ENCODE assay signal across 8 cellular contexts in the genomic region with DNA sequence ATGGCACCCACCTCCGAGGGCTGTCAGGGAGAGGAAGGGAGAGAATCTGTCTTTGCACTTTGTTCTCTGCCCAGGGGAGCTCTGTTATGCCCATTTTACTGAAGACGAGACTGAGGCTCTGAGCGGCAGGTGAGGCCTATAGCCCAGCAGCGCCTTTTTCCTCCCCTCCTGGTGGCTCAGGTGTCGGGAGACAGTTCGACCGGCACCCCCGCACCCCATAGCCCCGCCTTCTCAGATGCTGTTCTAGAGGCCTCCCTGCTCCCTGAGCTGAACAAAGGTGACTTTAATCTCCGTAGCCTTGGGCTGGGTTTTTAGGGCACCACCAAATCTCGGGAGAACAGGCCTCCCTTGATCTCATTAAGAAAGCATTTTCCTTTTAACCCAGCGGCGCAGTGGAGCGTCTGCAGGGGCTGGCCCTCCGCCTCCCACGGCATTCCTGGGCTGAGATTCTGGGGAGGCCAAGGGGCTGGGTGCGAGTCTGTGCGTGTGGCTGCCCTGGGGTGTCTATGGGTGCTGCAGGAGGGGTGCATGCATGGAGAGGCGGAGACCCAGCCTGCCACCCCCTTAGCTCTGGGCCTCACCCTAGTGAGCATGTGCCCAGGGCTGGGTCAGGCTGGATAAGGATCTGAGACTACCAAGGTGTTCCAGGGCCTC. TPM values are rescaled to one million over a fixed set of nuclear protein-coding genes. Genes with fewer than 3 reads are reported as not detected.
DNase-seq lines count a peak whose midpoint lies in the region; ATAC-seq and TF ChIP-seq lines count a peak whose summit lies in the region.

No MANE protein-coding gene starts in this region.

- no peaks in the 10 kb centered on the region for H3K27me3 ChIP-seq in CD4-positive, alpha-beta T cell (ENCODE audit: control insufficient read depth, insufficient read depth, low read length)
- no peaks in the 10 kb centered on the region for H3K27me3 ChIP-seq in testis

- TF ChIP-seq CTCF in CD4-positive, alpha-beta T cell (IDR thresholded peaks at IDR 0.05), result no peak
- no peak for TF ChIP-seq CTCF in testis (IDR thresholded peaks at IDR 0.05)

- H3K36me3 Mint-ChIP-seq in CD4-positive, alpha-beta T cell (ENCODE audit: low read depth), result peaks cover 54% of the 10 kb centered on the region

- CTCF ChIA-PET in CD4-positive, alpha-beta T cell (lab: Charles Lee), result interaction anchor here (1.5 kb wide), 1 partner anchor 54 kb away, joined by 5 read pairs; no protein-coding TSS in a partner anchor

- no peak for TF ChIP-seq POLR2A in testis (IDR thresholded peaks at IDR 0.05)

- H3K4me3 ChIP-seq in testis, result no peak overlapping the region

- H3K4me1 ChIP-seq in testis, result peaks cover 48% of the 10 kb centered on the region

- H3K9me3 Mint-ChIP-seq in CD4-positive, alpha-beta T cell, result no peaks in the 10 kb centered on the region

- H3K27me3 Mint-ChIP-seq in CD4-positive, alpha-beta T cell, result no peaks in the 10 kb centered on the region

- ATAC-seq in CD4-positive, alpha-beta T cell (ENCODE audit: poor library complexity), result peak; percentile 3
- peak; percentile 23 for ATAC-seq in left colon
- no peak for ATAC-seq in GM18858 (IDR thresholded peaks at IDR 0.05; ENCODE audit: unreplicated experiment)
- no peak for ATAC-seq in GM18861 (IDR thresholded peaks at IDR 0.05; ENCODE audit: unreplicated experiment)

- peak overlapping the region; percentile 95 for H3K4me3 Mint-ChIP-seq in CD4-positive, alpha-beta T cell

- H3K9me3 ChIP-seq in CD4-positive, alpha-beta T cell (ENCODE audit: control insufficient read depth, low read length), result no peaks in the 10 kb centered on the region
- H3K9me3 ChIP-seq in testis, result no peaks in the 10 kb centered on the region

- H3K36me3 ChIP-seq in testis (ENCODE audit: low read depth, missing control alignments), result no peaks in the 10 kb centered on the region

- intact Hi-C loops in CD4-positive, alpha-beta T cell (cut with DNase I, micrococcal nuclease), result loop anchor here (1.0 to 10.0 kb wide), 6 partner anchors 7 to 1288 kb away; partner anchors contain the start of genes GRIFIN (in 1 of the 2), SNX8 (in 1 of the 2), TTYH3 (in 1 of the 2) and UNCX (in 1 of the 2)
- intact Hi-C loops in left colon (cut with DNase I, micrococcal nuclease), result no loop called here
- intact Hi-C loops in testis (cut with DNase I; ENCODE audit: low total_unique reads), result no loop called here

- H3K4me1 Mint-ChIP-seq in CD4-positive, alpha-beta T cell (ENCODE audit: low read depth), result peaks cover 56% of the 10 kb centered on the region

- no peak for TF ChIP-seq EP300 in Ishikawa (IDR thresholded peaks at IDR 0.05; ENCODE audit: borderline replicate concordance)

- DNase-seq in CD4-positive, alpha-beta T cell, result peak in 1 of 10 experiments; percentile 41
- DNase-seq in amniotic epithelial cell (ENCODE audit: low read depth) (peak; percentile 73), left colon (peak; percentile 74 to 79), testis (peak; percentile 38), NOMO-1 treated with dmso at 0.1 percent for 144 hours (lab: John Stamatoyannopoulos, UW; ENCODE audit: unreplicated experiment) (no peak)

- POLR2A ChIA-PET in CD4-positive, alpha-beta T cell (lab: Charles Lee), result interaction anchor here (0.7 to 12.9 kb wide), 6 partner anchors 8 to 109 kb away, joined by 3 to 218 read pairs (median 3); partner anchors contain the start of genes BRAT1 and TTYH3

- TF ChIP-seq RAD21 in Ishikawa (IDR thresholded peaks at IDR 0.05; ENCODE audit: low read depth), result no peak; the same call in 1 of the 2 replicates

- H3K27ac ChIP-seq in CD4-positive, alpha-beta T cell (ENCODE audit: low read depth, low read length), result peak overlapping the region; percentile 88
- peak overlapping the region in 1 of 2 donors; percentile 2 for H3K27ac ChIP-seq in testis

- 55 to 56% methylated on average over 14 to 19 of the region's 19 CpGs for WGBS in testis, 2 donors

- H3K27ac Mint-ChIP-seq in CD4-positive, alpha-beta T cell, result peak overlapping the region; percentile 96

TF ChIP-seq in Ishikawa, 13 proteins besides CTCF, POLR2A, EP300 and RAD21:
- TF ChIP-seq, protein P1, sequence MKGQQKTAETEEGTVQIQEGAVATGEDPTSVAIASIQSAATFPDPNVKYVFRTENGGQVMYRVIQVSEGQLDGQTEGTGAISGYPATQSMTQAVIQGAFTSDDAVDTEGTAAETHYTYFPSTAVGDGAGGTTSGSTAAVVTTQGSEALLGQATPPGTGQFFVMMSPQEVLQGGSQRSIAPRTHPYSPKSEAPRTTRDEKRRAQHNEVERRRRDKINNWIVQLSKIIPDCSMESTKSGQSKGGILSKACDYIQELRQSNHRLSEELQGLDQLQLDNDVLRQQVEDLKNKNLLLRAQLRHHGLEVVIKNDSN (IDR thresholded peaks at IDR 0.05), result no peak
- TF ChIP-seq TEAD4 (IDR thresholded peaks at IDR 0.05), result peak; percentile 89
- TF ChIP-seq YY1 (IDR thresholded peaks at IDR 0.05; ENCODE audit: low read depth), result no peak
- TF ChIP-seq FOXM1 (IDR thresholded peaks at IDR 0.05; ENCODE audit: borderline replicate concordance, low read depth), result no peak
- no peak for TF ChIP-seq ZBTB7A (IDR thresholded peaks at IDR 0.05; ENCODE audit: low read depth)
- peak; percentile 89 for TF ChIP-seq EGR1 (IDR thresholded peaks at IDR 0.05)
- TF ChIP-seq NFIC (IDR thresholded peaks at IDR 0.05), result peak; percentile 25
- peak; percentile 30 for TF ChIP-seq TCF12 (IDR thresholded peaks at IDR 0.05; ENCODE audit: low read depth)
TF ChIP-seq in Ishikawa: peak in this region for 4.

RNA-seq across cellular contexts. Expression of gene LFNG, which starts 3.3 kb away (rescaled TPM):
- 10 to 100 TPM; 96.7 to 99.8 TPM for total RNA-seq in CD4-positive, alpha-beta T cell
- total RNA-seq in left colon (10 to 100 TPM; 48.3 to 70.1 TPM), testis (10 to 100 TPM; 18.3 to 34.1 TPM)
- 10.1 TPM for polyA plus RNA-seq in testis (ENCODE audit: insufficient read depth, low read depth, low replicate concordance)

RNA-seq across cellular contexts. Expression of gene BRAT1, which starts 32.4 kb away (rescaled TPM):
- total RNA-seq in CD4-positive, alpha-beta T cell, result 10 to 100 TPM; 24.1 to 24.5 TPM
- total RNA-seq in left colon (10 to 100 TPM; 21.8 to 21.9 TPM), testis (100 to 1,000 TPM; 104 to 108 TPM)
- polyA plus RNA-seq in testis (ENCODE audit: insufficient read depth, low read depth, low replicate concordance), result 45.3 TPM

RNA-seq across cellular contexts. Expression of gene IQCE, which starts 35.9 kb away (rescaled TPM):
- total RNA-seq in CD4-positive, alpha-beta T cell, result 1 to 10 TPM; 4.3 to 5.6 TPM
- 10 to 100 TPM; 28.5 to 30.5 TPM for total RNA-seq in left colon
- 100 to 1,000 TPM in 1 of 2 donors, 10 to 100 TPM in 1; 57.9 to 139 TPM for total RNA-seq in testis
- polyA plus RNA-seq in testis (ENCODE audit: insufficient read depth, low read depth, low replicate concordance), result 86.4 TPM

RNA-seq across cellular contexts. Expression of gene GRIFIN, which starts 46.7 kb away (rescaled TPM):
- total RNA-seq in CD4-positive, alpha-beta T cell, result not detected
- not detected for total RNA-seq in left colon
- total RNA-seq in testis, result not detected
- not detected for polyA plus RNA-seq in testis (ENCODE audit: insufficient read depth, low read depth, low replicate concordance)

Comparison
In these comparisons a context has a peak if more than half of its experiments do, and no peak if none do; other contexts are left out.
1. ATAC-seq: peak in CD4-positive, alpha-beta T cell (single experiment) and left colon (single experiment); none in GM18858 (single experiment) and GM18861 (single experiment).
2. RNA of gene BRAT1, which starts 32.4 kb away (total RNA-seq): 104 to 108 TPM in testis; 24.1 to 24.5 TPM in CD4-positive, alpha-beta T cell and 21.8 to 21.9 TPM in left colon; every median in the first group is over 4 times any median in the second.
3. RNA of gene IQCE, which starts 35.9 kb away (total RNA-seq): 57.9 to 139 TPM in testis and 28.5 to 30.5 TPM in left colon; 4.3 to 5.6 TPM in CD4-positive, alpha-beta T cell; every median in the first group is over 4 times any median in the second.
4. intact Hi-C loops: an anchor here in CD4-positive, alpha-beta T cell (1.0 to 10.0 kb wide); none called in left colon and testis.